In genomic region chr5:179614745-179615144, GRCh38 we compare ENCODE assay signal across 1 cellular context.
TF ChIP-seq lines count a peak whose summit lies in the region.

No MANE protein-coding gene starts in this region.

TF ChIP-seq in GM12878, 131 proteins besides CTCF, POLR2A, EP300 and RAD21:
- TF ChIP-seq POLR2AphosphoS5 (IDR thresholded peaks at IDR 0.05; ENCODE audit: low read length) (peak; percentile 39; the same call in 1 of the 2 replicates), RELB (IDR thresholded peaks at IDR 0.05; ENCODE audit: low read depth) (no peak)
